9 cellular contexts compared by ENCODE assay signal in genomic region chr10:132942740-132943554, GRCh38. TPM values are rescaled to one million over a fixed set of nuclear protein-coding genes. Genes with fewer than 3 reads are reported as not detected.
DNase-seq lines count a peak whose midpoint lies in the region; ATAC-seq lines count a peak whose summit lies in the region.
"Had no signal": no experiment of that assay in that cellular context is flagged by ENCODE, and none has a peak within 500 bp of the region (broad histone marks: within the 10 kb centered on the region; RNA-seq: fewer than 3 reads in every experiment).

No MANE protein-coding gene starts in this region.

- 14% methylated on average over 60 of the region's 60 CpGs for WGBS in right cardiac atrium

- no peaks in the 10 kb centered on the region for H3K27me3 ChIP-seq in right cardiac atrium (ENCODE audit: control insufficient read depth, insufficient read depth)

- H3K36me3 Mint-ChIP-seq in activated T-helper 2 cell treated with anti-CD3 and anti-CD28 coated beads, Interferon-gamma antibody, Interleukin-2, Interleukin-4, amounts not matched to agents 10 μg/mL and 5 μg/mL and 100 μg/mL, durations not matched to agents 14 hours and 24 hours and 36 hours (ENCODE audit: low read depth), result no peaks in the 10 kb centered on the region

- ATAC-seq in GM18502 (IDR thresholded peaks at IDR 0.05; ENCODE audit: poor library complexity, unreplicated experiment), result peak; percentile 26
- ATAC-seq in right cardiac atrium, result peak in 1 of 2 donors; percentile 40
- ATAC-seq in sciatic nerve, result no peak

- H3K4me3 ChIP-seq in right cardiac atrium (ENCODE audit: low read length), result peak overlapping the region; percentile 58

- H3K4me1 ChIP-seq in right cardiac atrium (ENCODE audit: control insufficient read depth, insufficient read depth, low read length), result no peaks in the 10 kb centered on the region

- no peak overlapping the region for H3K27ac ChIP-seq in right cardiac atrium (ENCODE audit: low read length)

- peaks cover 28% of the 10 kb centered on the region for H3K27me3 Mint-ChIP-seq in activated T-helper 2 cell treated with anti-CD3 and anti-CD28 coated beads, Interferon-gamma antibody, Interleukin-2, Interleukin-4, amounts not matched to agents 10 μg/mL and 5 μg/mL and 100 μg/mL, durations not matched to agents 14 hours and 24 hours and 36 hours (ENCODE audit: low read depth)

- no peak for DNase-seq in activated T-helper 2 cell treated with anti-CD3 and anti-CD28 coated beads, Interferon-gamma antibody, Interleukin-2, Interleukin-4, amounts not matched to agents 10 μg/mL and 5 μg/mL and 100 μg/mL, durations not matched to agents 14 hours and 24 hours and 36 hours (ENCODE audit: low spot score)
- no peak for DNase-seq in right cardiac atrium
- DNase-seq in sciatic nerve (ENCODE audit: low spot score), result peak; percentile 54
- no peak for DNase-seq in activated gamma-delta T cell (lab: John Stamatoyannopoulos, UW)
- no peak for DNase-seq in NCI-H510A treated with DMSO at 0.1 percent for 48 hours (lab: John Stamatoyannopoulos, UW)
- no peak for DNase-seq in NCI-H187 treated with DMSO at 0.1 percent for 48 hours (lab: John Stamatoyannopoulos, UW)
- DNase-seq in NCI-H82 (lab: John Stamatoyannopoulos, UW), result no peak
- DNase-seq: NCI-H226 had no signal

- H3K4me1 Mint-ChIP-seq in activated T-helper 2 cell treated with anti-CD3 and anti-CD28 coated beads, Interferon-gamma antibody, Interleukin-2, Interleukin-4, amounts not matched to agents 10 μg/mL and 5 μg/mL and 100 μg/mL, durations not matched to agents 14 hours and 24 hours and 36 hours (ENCODE audit: low read depth), result peaks cover 3% of the 10 kb centered on the region

- H3K27ac Mint-ChIP-seq in activated T-helper 2 cell treated with anti-CD3 and anti-CD28 coated beads, Interferon-gamma antibody, Interleukin-2, Interleukin-4, amounts not matched to agents 10 μg/mL and 5 μg/mL and 100 μg/mL, durations not matched to agents 14 hours and 24 hours and 36 hours, result no peak overlapping the region

- peak overlapping the region; percentile 51 for H3K4me3 Mint-ChIP-seq in activated T-helper 2 cell treated with anti-CD3 and anti-CD28 coated beads, Interferon-gamma antibody, Interleukin-2, Interleukin-4, amounts not matched to agents 10 μg/mL and 5 μg/mL and 100 μg/mL, durations not matched to agents 14 hours and 24 hours and 36 hours (ENCODE audit: low read depth)

- intact Hi-C loops in activated T-helper 2 cell treated with anti-CD3 and anti-CD28 coated beads, Interferon-gamma antibody, Interleukin-2, Interleukin-4, amounts not matched to agents 10 μg/mL and 5 μg/mL and 100 μg/mL, durations not matched to agents 14 hours and 24 hours and 36 hours (cut with micrococcal nuclease), result no loop called here
- intact Hi-C loops in right cardiac atrium (cut with DNase I), result loop anchor here in 1 of 4 donors (5.0 kb wide), 1 partner anchor 179 kb away; no protein-coding TSS in a partner anchor
- intact Hi-C loops in sciatic nerve (cut with DNase I), result no loop called here

- no peaks in the 10 kb centered on the region for H3K9me3 Mint-ChIP-seq in activated T-helper 2 cell treated with anti-CD3 and anti-CD28 coated beads, Interferon-gamma antibody, Interleukin-2, Interleukin-4, amounts not matched to agents 10 μg/mL and 5 μg/mL and 100 μg/mL, durations not matched to agents 14 hours and 24 hours and 36 hours

- H3K9me3 ChIP-seq in right cardiac atrium (ENCODE audit: control insufficient read depth, low read length), result no peaks in the 10 kb centered on the region

RNA-seq across cellular contexts. Expression of gene CFAP46, which starts 0.6 kb away (rescaled TPM):
- not detected in 2 replicates for total RNA-seq in activated T-helper 2 cell treated with anti-CD3 and anti-CD28 coated beads, Interferon-gamma antibody, Interleukin-2, Interleukin-4, amounts not matched to agents 10 μg/mL and 5 μg/mL and 100 μg/mL, durations not matched to agents 14 hours and 24 hours and 36 hours
- total RNA-seq in right cardiac atrium (1 to 10 TPM; 1.5 to 1.8 (median 1.7) TPM), sciatic nerve (1.1 TPM)
- 1.00 TPM for polyA plus RNA-seq in right cardiac atrium
